9 cellular contexts compared by ENCODE assay signal in genomic region chr12:95942106-95942531, GRCh38. TPM values are rescaled to one million over a fixed set of nuclear protein-coding genes. Genes with fewer than 3 reads are reported as not detected.
DNase-seq lines count a peak whose midpoint lies in the region; ATAC-seq and TF ChIP-seq lines count a peak whose summit lies in the region.
"Had no signal": no experiment of that assay in that cellular context is flagged by ENCODE, and none has a peak within 500 bp of the region (broad histone marks: within the 10 kb centered on the region; RNA-seq: fewer than 3 reads in every experiment).

No MANE protein-coding gene starts in this region.

- H3K23ac ChIP-seq in trophoblast cell (ENCODE audit: low read length): no peak overlapping the region

- no peaks in the 10 kb centered on the region for H3K79me2 ChIP-seq in trophoblast cell (ENCODE audit: control insufficient read depth, insufficient read depth, low read length, poor library complexity)

- no peaks in the 10 kb centered on the region for H3K27me3 Mint-ChIP-seq in activated T-cell treated with anti-CD3 and anti-CD28 coated beads, Interleukin-2, amount 50 U/mL, for 4 hours (ENCODE audit: low read depth)

- TF ChIP-seq EP300 in esophagus muscularis mucosa (IDR thresholded peaks at IDR 0.05): no peak

- H3K36me3 Mint-ChIP-seq in activated T-cell treated with anti-CD3 and anti-CD28 coated beads, Interleukin-2, amount 50 U/mL, for 4 hours (ENCODE audit: insufficient read depth): no peaks in the 10 kb centered on the region

- H2AK5ac ChIP-seq in trophoblast cell (ENCODE audit: low read length): no peak overlapping the region

- H3K4me3 Mint-ChIP-seq in activated T-cell treated with anti-CD3 and anti-CD28 coated beads, Interleukin-2, amount 50 U/mL, for 4 hours: peak overlapping the region; percentile 93

- POLR2A ChIA-PET in RWPE1 (lab: Yijun Ruan, JAX; ENCODE audit: low non-redundant PET): no interaction called here

- intact Hi-C loops in esophagus muscularis mucosa (cut with DNase I): no loop called here

- no peak overlapping the region for H3K4ac ChIP-seq in trophoblast cell (ENCODE audit: low read depth, low read length)

- H4K12ac ChIP-seq in trophoblast cell (ENCODE audit: low read depth, low read length): no peak overlapping the region

- no peak overlapping the region for H3K9ac ChIP-seq in trophoblast cell (ENCODE audit: low read length)

- H3K27me3 ChIP-seq in esophagus muscularis mucosa (no peaks in the 10 kb centered on the region), trophoblast cell (ENCODE audit: insufficient read depth, low read length) (peaks cover 4% of the 10 kb centered on the region)

- H3K9me3 ChIP-seq in esophagus muscularis mucosa (no peaks in the 10 kb centered on the region), trophoblast cell (ENCODE audit: insufficient read depth, low read depth, low read length) (no peaks in the 10 kb centered on the region)

- WGBS in esophagus muscularis mucosa: 14% methylated on average over 14 of the region's 14 CpGs
- no CpG with 5 or more reads among the region's 14 CpGs for WGBS in trophoblast cell (ENCODE audit: extremely low coverage, insufficient coverage, insufficient read length)

- H2BK12ac ChIP-seq in trophoblast cell (ENCODE audit: low read length): no peak overlapping the region

- H3K4me1 Mint-ChIP-seq in activated T-cell treated with anti-CD3 and anti-CD28 coated beads, Interleukin-2, amount 50 U/mL, for 4 hours (ENCODE audit: low read depth): peaks cover 9% of the 10 kb centered on the region

- CTCF ChIA-PET in RWPE1 (lab: Yijun Ruan, JAX): no interaction called here

- no peak for ATAC-seq in activated T-cell treated with anti-CD3 and anti-CD28 coated beads, Interleukin-2, amount 50 U/mL, for 4 hours
- no peak for ATAC-seq in HG03432 (IDR thresholded peaks at IDR 0.05; ENCODE audit: unreplicated experiment)
- ATAC-seq in GM21381 (IDR thresholded peaks at IDR 0.05; ENCODE audit: unreplicated experiment): no peak

- H3K27ac ChIP-seq in RWPE1 (peak overlapping the region; percentile 86), esophagus muscularis mucosa (replicated peaks in 1 of 4) (peak overlapping the region; percentile 80 to 91 (median 90)), trophoblast cell (ENCODE audit: low read depth, low read length) (no peak overlapping the region)

- H3K4me3 ChIP-seq in esophagus muscularis mucosa: peak overlapping the region; percentile 85 to 92 (median 90)
- H3K4me3 ChIP-seq in trophoblast cell (ENCODE audit: low read depth, low read length): peak overlapping the region; percentile 72

- H2BK5ac ChIP-seq in trophoblast cell (ENCODE audit: low read depth, low read length, poor library complexity): no peak overlapping the region

- H3K14ac ChIP-seq in trophoblast cell (ENCODE audit: low read length): no peak overlapping the region

- no peak overlapping the region for H3K18ac ChIP-seq in trophoblast cell (ENCODE audit: low read length)

- H3K79me1 ChIP-seq in trophoblast cell (ENCODE audit: low read length): peaks cover 4% of the 10 kb centered on the region

- no peak overlapping the region for H2BK120ac ChIP-seq in trophoblast cell (ENCODE audit: insufficient read depth, low read length, poor library complexity)

- H3K4me1 ChIP-seq in esophagus muscularis mucosa (peaks cover 7 to 19% (median 14%) of the 10 kb centered on the region in 4 donors), trophoblast cell (ENCODE audit: control insufficient read depth in 1 of 2, insufficient read depth in 2 of 2, low read length in 2 of 2) (peaks cover 3% of the 10 kb centered on the region in 2 experiments)

- peak overlapping the region; percentile 38 for H2AFZ ChIP-seq in trophoblast cell (ENCODE audit: insufficient read depth, low read length, poor library complexity)

- H3K9me3 Mint-ChIP-seq in activated T-cell treated with anti-CD3 and anti-CD28 coated beads, Interleukin-2, amount 50 U/mL, for 4 hours: no peaks in the 10 kb centered on the region

- H4K8ac ChIP-seq in trophoblast cell (ENCODE audit: low read depth, low read length): peak overlapping the region; percentile 44

- peak overlapping the region; percentile 84 for H3K4me2 ChIP-seq in trophoblast cell (ENCODE audit: low read length)

- TF ChIP-seq CTCF in RWPE1 (conservative IDR thresholded peaks at IDR 0.05; ENCODE audit: low read depth) (no peak), esophagus muscularis mucosa (IDR thresholded peaks at IDR 0.05) (no peak)

- no peak for DNase-seq in activated T-cell treated with anti-CD3 and anti-CD28 coated beads, Interleukin-2, amount 50 U/mL, for 4 hours
- DNase-seq in activated T-cell treated with anti-CD3 and anti-CD28 coated beads, Interleukin-2, amount 50 U/mL, for 48 hours: no peak
- DNase-seq in RWPE1 (ENCODE audit: low spot score) (peak; percentile 5), esophagus muscularis mucosa (ENCODE audit: extremely low spot score) (no peak), trophoblast cell (no peak), Ammon's horn (ENCODE audit: low spot score) (no peak)

- no peak overlapping the region for H4K91ac ChIP-seq in trophoblast cell (ENCODE audit: low read depth, low read length)

- no peak for TF ChIP-seq POLR2A in esophagus muscularis mucosa (IDR thresholded peaks at IDR 0.05; ENCODE audit: low read depth)

- H3K36me3 ChIP-seq in esophagus muscularis mucosa (no peaks in the 10 kb centered on the region), trophoblast cell (ENCODE audit: control insufficient read depth in 1 of 2, insufficient read depth in 2 of 2, low read length in 2 of 2) (no peaks in the 10 kb centered on the region)

RNA-seq across cellular contexts. Expression of gene CCDC38, which starts 0.3 kb away (rescaled TPM):
- total RNA-seq in activated T-cell treated with anti-CD3 and anti-CD28 coated beads, Interleukin-2, amount 50 U/mL, for 4 hours: under 1 TPM in 1 of 3 donors, not detected in 2; 0.33 TPM
- total RNA-seq in esophagus muscularis mucosa: under 1 TPM in 1 of 4 donors, not detected in 3; 0.17 TPM
- 0.01 and 0.08 TPM in 2 replicates for polyA plus RNA-seq in trophoblast cell (2013)
- total RNA-seq: dermis microvascular lymphatic vessel endothelial cell had no signal

RNA-seq across cellular contexts. Expression of gene AMDHD1, which starts 1.0 kb away (rescaled TPM):
- total RNA-seq in activated T-cell treated with anti-CD3 and anti-CD28 coated beads, Interleukin-2, amount 50 U/mL, for 4 hours: 1 to 10 TPM in 1 of 3 donors, under 1 TPM in 2; 0.95 to 1.5 (median 0.99) TPM
- under 1 TPM in 3 of 4 donors, not detected in 1; 0.17 to 0.66 (median 0.52) TPM for total RNA-seq in esophagus muscularis mucosa
- polyA plus RNA-seq in trophoblast cell (2013): 0.11 and 0.14 TPM in 2 replicates

RNA-seq across cellular contexts. Expression of gene HAL, which starts 54.0 kb away (rescaled TPM):
- total RNA-seq in activated T-cell treated with anti-CD3 and anti-CD28 coated beads, Interleukin-2, amount 50 U/mL, for 4 hours: 1 to 10 TPM; 1.1 to 1.3 (median 1.2) TPM
- 1 to 10 TPM in 1 of 4 donors, not detected in 3; 1.2 TPM for total RNA-seq in esophagus muscularis mucosa
- polyA plus RNA-seq in trophoblast cell (2013): 0.03 TPM in 2 replicates
